ENCODE assay signal across 24 cellular contexts in genomic region chr21:16078382-16078781, GRCh38.
DNase-seq lines count a peak whose midpoint lies in the region; ATAC-seq and TF ChIP-seq lines count a peak whose summit lies in the region.
"Had no signal": no experiment of that assay in that cellular context is flagged by ENCODE, and none has a peak within 500 bp of the region (broad histone marks: within the 10 kb centered on the region; RNA-seq: fewer than 3 reads in every experiment).

No MANE protein-coding gene starts in this region.

- no peak overlapping the region for H3K27ac Mint-ChIP-seq in activated CD4-positive, alpha-beta T cell treated with anti-CD3 and anti-CD28 coated beads, Interleukin-2, amount 10 ng/mL, durations not matched to agents 24 days and 14 days
- no peak overlapping the region for H3K27ac Mint-ChIP-seq in natural killer cell
- H3K27ac Mint-ChIP-seq: CD8-positive, alpha-beta T cell; HFFc6 had no signal

- intact Hi-C loops in uterus (cut with DNase I; ENCODE audit: low total_unique reads) (no loop called here), natural killer cell (cut with micrococcal nuclease) (no loop called here)
- intact Hi-C loops in activated CD4-positive, alpha-beta T cell treated with anti-CD3 and anti-CD28 coated beads, Interleukin-2, amount 10 ng/mL, durations not matched to agents 24 days and 14 days (cut with micrococcal nuclease) = no loop called here

- no peaks in the 10 kb centered on the region for H3K27me3 ChIP-seq in uterus
- H3K27me3 ChIP-seq: MG63, SJSA1 had no signal

- no peaks in the 10 kb centered on the region for H3K36me3 Mint-ChIP-seq in activated CD4-positive, alpha-beta T cell treated with anti-CD3 and anti-CD28 coated beads, Interleukin-2, amount 10 ng/mL, durations not matched to agents 24 days and 14 days (ENCODE audit: low read depth)
- H3K36me3 Mint-ChIP-seq in natural killer cell = no peaks in the 10 kb centered on the region
- H3K36me3 Mint-ChIP-seq: CD8-positive, alpha-beta T cell had no signal

- no peak overlapping the region for H3K4me3 Mint-ChIP-seq in activated CD4-positive, alpha-beta T cell treated with anti-CD3 and anti-CD28 coated beads, Interleukin-2, amount 10 ng/mL, durations not matched to agents 24 days and 14 days
- H3K4me3 Mint-ChIP-seq in natural killer cell = no peak overlapping the region
- H3K4me3 Mint-ChIP-seq: CD8-positive, alpha-beta T cell; HFFc6 had no signal

- peaks cover 0 to 20% of the 10 kb centered on the region in 2 donors for H3K4me1 ChIP-seq in uterus
- H3K4me1 ChIP-seq: Caco-2, HAP-1, SJSA1 had no signal

- no peak for TF ChIP-seq POLR2A in uterus (IDR thresholded peaks at IDR 0.05)

- DNase-seq in globus pallidus (ENCODE audit: low spot score) (peak; percentile 58), pons (ENCODE audit: low spot score) (peak; percentile 65), uterus (no peak), anterior cingulate cortex (lab: John Stamatoyannopoulos, UW) (no peak), natural killer cell (no peak)
- DNase-seq in activated CD4-positive, alpha-beta T cell treated with anti-CD3 and anti-CD28 coated beads, Interleukin-2, amount 10 ng/mL, durations not matched to agents 24 days and 14 days = no peak
- DNase-seq: Caco-2; CD8-positive, alpha-beta T cell; DMS79 treated with DMSO at 0.1 percent for 48 hours; GOT3; HFFc6; KBM-7; MG63; NCI-H2029; NCI-H446; NCI-H524 treated with DMSO at 0.1 percent for 48 hours; NCI-H774; NK-92 treated with Interleukin-12 subunit alpha and Interleukin-12 subunit beta, amount 100 ng/mL, for 24 hours; PC-9 had no signal

- H3K36me3 ChIP-seq in uterus = no peaks in the 10 kb centered on the region
- H3K36me3 ChIP-seq: HAP-1, SJSA1 had no signal

- ATAC-seq in HG02981 (IDR thresholded peaks at IDR 0.05; ENCODE audit: unreplicated experiment) = no peak
- no peak for ATAC-seq in natural killer cell
- ATAC-seq: CD8-positive, alpha-beta T cell; Right ventricle myocardium inferior had no signal

- no peaks in the 10 kb centered on the region for H3K27me3 Mint-ChIP-seq in activated CD4-positive, alpha-beta T cell treated with anti-CD3 and anti-CD28 coated beads, Interleukin-2, amount 10 ng/mL, durations not matched to agents 24 days and 14 days
- no peaks in the 10 kb centered on the region for H3K27me3 Mint-ChIP-seq in natural killer cell (ENCODE audit: low read depth in 2 of 2)

- no peaks in the 10 kb centered on the region for H3K9me3 Mint-ChIP-seq in activated CD4-positive, alpha-beta T cell treated with anti-CD3 and anti-CD28 coated beads, Interleukin-2, amount 10 ng/mL, durations not matched to agents 24 days and 14 days
- H3K9me3 Mint-ChIP-seq in natural killer cell = no peaks in the 10 kb centered on the region
- H3K9me3 Mint-ChIP-seq: CD8-positive, alpha-beta T cell; HFFc6 had no signal

- no peak overlapping the region for H3K4me3 ChIP-seq in uterus
- H3K4me3 ChIP-seq: HAP-1, MG63, PC-9, SJSA1 had no signal

- no peaks in the 10 kb centered on the region for H3K9me3 ChIP-seq in uterus
- H3K9me3 ChIP-seq: Caco-2, HAP-1, MG63, SJSA1 had no signal

- TF ChIP-seq CTCF in uterus (IDR thresholded peaks at IDR 0.05) (no peak), natural killer cell (IDR thresholded peaks at IDR 0.05) (no peak)

- H3K27ac ChIP-seq in angular gyrus (ENCODE audit: low read depth, low read length) (peak overlapping the region; percentile 67), uterus (peak overlapping the region; percentile 90 to 91)
- H3K27ac ChIP-seq: PC-9, SJSA1 had no signal

- H3K4me1 Mint-ChIP-seq in activated CD4-positive, alpha-beta T cell treated with anti-CD3 and anti-CD28 coated beads, Interleukin-2, amount 10 ng/mL, durations not matched to agents 24 days and 14 days = no peaks in the 10 kb centered on the region
- no peaks in the 10 kb centered on the region for H3K4me1 Mint-ChIP-seq in natural killer cell

Comparison
In these comparisons a context has a peak if more than half of its experiments do, and no peak if none do; other contexts are left out.
1. DNase-seq: peak in globus pallidus (single experiment) and pons (single experiment); none in uterus (0 of 2), activated CD4-positive, alpha-beta T cell treated with anti-CD3 and anti-CD28 coated beads, Interleukin-2, amount 10 ng/mL, durations not matched to agents 24 days and 14 days (single experiment), anterior cingulate cortex (0 of 58) and natural killer cell (single experiment).